Comparison of ENCODE assay signal across 18 cellular contexts in genomic region chr11:120032766-120033390, GRCh38.
"Had no signal": no experiment of that assay in that cellular context is flagged by ENCODE, and none has a peak within 500 bp of the region (broad histone marks: within the 10 kb centered on the region; RNA-seq: fewer than 3 reads in every experiment).

No MANE protein-coding gene starts in this region.

- H3K36me3 Mint-ChIP-seq: activated naive CD4-positive, alpha-beta T cell treated with anti-CD3 and anti-CD28 coated beads, Interleukin-2, amount 10 ng/mL, durations not matched to agents 7 days and 5 days; naive thymus-derived CD4-positive, alpha-beta T cell had no signal

- H3K9me3 ChIP-seq: mucosa of descending colon, right lobe of liver, suprapubic skin, upper lobe of right lung had no signal

- H3K27me3 ChIP-seq: ascending aorta, breast epithelium, right lobe of liver had no signal

- H3K27ac ChIP-seq: ascending aorta, breast epithelium, right lobe of liver, suprapubic skin, upper lobe of right lung had no signal

- H3K4me1 Mint-ChIP-seq: activated B cell treated with CpG ODN at 0.5 μM for 24 hours; activated CD4-positive, alpha-beta T cell treated with anti-CD3 and anti-CD28 coated beads, Interleukin-2, amount 10 ng/mL, durations not matched to agents 24 days and 14 days; activated naive CD4-positive, alpha-beta T cell treated with anti-CD3 and anti-CD28 coated beads, Interleukin-2, amount 10 ng/mL, durations not matched to agents 7 days and 5 days; naive thymus-derived CD4-positive, alpha-beta T cell had no signal

- H3K27me3 Mint-ChIP-seq: activated CD4-positive, alpha-beta T cell treated with anti-CD3 and anti-CD28 coated beads, Interleukin-2, amount 10 ng/mL, durations not matched to agents 24 days and 14 days; stimulated activated naive CD8-positive, alpha-beta T cell treated with anti-CD3 and anti-CD28 coated beads, Interleukin-15, Interleukin-2, amounts not matched to agents 100 ng/mL and 50 ng/mL, for 24 hours had no signal

- H3K4me3 ChIP-seq: ascending aorta, breast epithelium, mucosa of descending colon, right lobe of liver, suprapubic skin, upper lobe of right lung had no signal

- DNase-seq: activated B cell treated with CpG ODN at 0.5 μM for 24 hours; activated CD4-positive, alpha-beta T cell treated with anti-CD3 and anti-CD28 coated beads, Interleukin-2, amount 10 ng/mL, durations not matched to agents 24 days and 14 days; activated naive CD4-positive, alpha-beta T cell treated with anti-CD3 and anti-CD28 coated beads, Interleukin-2, amount 10 ng/mL, durations not matched to agents 7 days and 5 days; activated T-cell treated with anti-CD3 and anti-CD28 coated beads, Interleukin-2, amount 50 U/mL, for 1 hour; dermis blood vessel endothelial cell; mammary epithelial cell; mucosa of descending colon; naive thymus-derived CD4-positive, alpha-beta T cell; right lobe of liver; SW 1271; upper lobe of right lung had no signal

- FAIRE-seq: frontal cortex, TTC549 had no signal

- H3K4me1 ChIP-seq: ascending aorta, breast epithelium, right lobe of liver, suprapubic skin, upper lobe of right lung had no signal

- H3K36me3 ChIP-seq: ascending aorta, breast epithelium, right lobe of liver, suprapubic skin, upper lobe of right lung had no signal

- ATAC-seq: mucosa of descending colon; naive thymus-derived CD4-positive, alpha-beta T cell had no signal

- H3K27ac Mint-ChIP-seq: activated B cell treated with CpG ODN at 0.5 μM for 24 hours; activated CD4-positive, alpha-beta T cell treated with anti-CD3 and anti-CD28 coated beads, Interleukin-2, amount 10 ng/mL, durations not matched to agents 24 days and 14 days; activated naive CD4-positive, alpha-beta T cell treated with anti-CD3 and anti-CD28 coated beads, Interleukin-2, amount 10 ng/mL, durations not matched to agents 7 days and 5 days; naive thymus-derived CD4-positive, alpha-beta T cell; progenitor cell of endocrine pancreas; stimulated activated naive CD8-positive, alpha-beta T cell treated with anti-CD3 and anti-CD28 coated beads, Interleukin-15, Interleukin-2, amounts not matched to agents 100 ng/mL and 50 ng/mL, for 24 hours had no signal

- H3K9me3 Mint-ChIP-seq: activated CD4-positive, alpha-beta T cell treated with anti-CD3 and anti-CD28 coated beads, Interleukin-2, amount 10 ng/mL, durations not matched to agents 24 days and 14 days; activated naive CD4-positive, alpha-beta T cell treated with anti-CD3 and anti-CD28 coated beads, Interleukin-2, amount 10 ng/mL, durations not matched to agents 7 days and 5 days; stimulated activated naive CD8-positive, alpha-beta T cell treated with anti-CD3 and anti-CD28 coated beads, Interleukin-15, Interleukin-2, amounts not matched to agents 100 ng/mL and 50 ng/mL, for 24 hours had no signal

- H3K4me3 Mint-ChIP-seq: activated B cell treated with CpG ODN at 0.5 μM for 24 hours; activated CD4-positive, alpha-beta T cell treated with anti-CD3 and anti-CD28 coated beads, Interleukin-2, amount 10 ng/mL, durations not matched to agents 24 days and 14 days; activated naive CD4-positive, alpha-beta T cell treated with anti-CD3 and anti-CD28 coated beads, Interleukin-2, amount 10 ng/mL, durations not matched to agents 7 days and 5 days; naive thymus-derived CD4-positive, alpha-beta T cell; stimulated activated naive CD8-positive, alpha-beta T cell treated with anti-CD3 and anti-CD28 coated beads, Interleukin-15, Interleukin-2, amounts not matched to agents 100 ng/mL and 50 ng/mL, for 24 hours had no signal
